Comparison of ENCODE assay signal across 17 cellular contexts in genomic region chr10:78405781-78406180, GRCh38.
"Had no signal": no experiment of that assay in that cellular context is flagged by ENCODE, and none has a peak within 500 bp of the region (broad histone marks: within the 10 kb centered on the region; RNA-seq: fewer than 3 reads in every experiment).

No MANE protein-coding gene starts in this region.

- H3K4me3 Mint-ChIP-seq: activated CD4-positive, alpha-beta memory T cell treated with anti-CD3 and anti-CD28 coated beads, Interleukin-2, amount 10 ng/mL, durations not matched to agents 7 days and 5 days; activated naive CD4-positive, alpha-beta T cell treated with anti-CD3 and anti-CD28 coated beads, Interleukin-2, amount 10 ng/mL, durations not matched to agents 7 days and 5 days; activated naive CD8-positive, alpha-beta T cell treated with anti-CD3 and anti-CD28 coated beads, Interleukin-2, amount 50 U/mL, for 24 hours; activated T-cell treated with anti-CD3 and anti-CD28 coated beads, Interleukin-2, amount 50 U/mL, for 4 hours had no signal

- H3K9me3 Mint-ChIP-seq: activated CD4-positive, alpha-beta memory T cell treated with anti-CD3 and anti-CD28 coated beads, Interleukin-2, amount 10 ng/mL, durations not matched to agents 7 days and 5 days; activated naive CD4-positive, alpha-beta T cell treated with anti-CD3 and anti-CD28 coated beads, Interleukin-2, amount 10 ng/mL, durations not matched to agents 7 days and 5 days; activated naive CD8-positive, alpha-beta T cell treated with anti-CD3 and anti-CD28 coated beads, Interleukin-2, amount 50 U/mL, for 24 hours; activated T-cell treated with anti-CD3 and anti-CD28 coated beads, Interleukin-2, amount 50 U/mL, for 4 hours; memory B cell; stimulated activated naive CD8-positive, alpha-beta T cell treated with anti-CD3 and anti-CD28 coated beads, Interleukin-15, amount 100 ng/mL, for 72 hours had no signal

- ATAC-seq: activated naive CD8-positive, alpha-beta T cell treated with anti-CD3 and anti-CD28 coated beads, Interleukin-2, amount 50 U/mL, for 24 hours; activated T-cell treated with anti-CD3 and anti-CD28 coated beads, Interleukin-2, amount 50 U/mL, for 4 hours; left ventricle myocardium superior; naive thymus-derived CD8-positive, alpha-beta T cell; stimulated activated naive CD8-positive, alpha-beta T cell treated with anti-CD3 and anti-CD28 coated beads, Interleukin-15, amount 100 ng/mL, for 72 hours had no signal

- H3K27ac Mint-ChIP-seq: activated CD4-positive, alpha-beta memory T cell treated with anti-CD3 and anti-CD28 coated beads, Interleukin-2, amount 10 ng/mL, durations not matched to agents 7 days and 5 days; activated naive CD4-positive, alpha-beta T cell treated with anti-CD3 and anti-CD28 coated beads, Interleukin-2, amount 10 ng/mL, durations not matched to agents 7 days and 5 days; activated naive CD8-positive, alpha-beta T cell treated with anti-CD3 and anti-CD28 coated beads, Interleukin-2, amount 50 U/mL, for 24 hours; memory B cell; naive thymus-derived CD8-positive, alpha-beta T cell; progenitor cell of endocrine pancreas; stimulated activated naive CD8-positive, alpha-beta T cell treated with anti-CD3 and anti-CD28 coated beads, Interleukin-15, amount 100 ng/mL, for 72 hours had no signal

- H3K27ac ChIP-seq: SK-N-MC had no signal

- H3K4me3 ChIP-seq: SK-N-MC, skin epidermis had no signal

- DNase-seq: activated CD4-positive, alpha-beta memory T cell treated with anti-CD3 and anti-CD28 coated beads, Interleukin-2, amount 10 ng/mL, durations not matched to agents 7 days and 5 days; activated CD4-positive, alpha-beta T cell treated with anti-CD3 and anti-CD28 coated beads for 48 hours; activated CD4-positive, CD25-positive, alpha-beta regulatory T cell; activated naive CD4-positive, alpha-beta T cell treated with anti-CD3 and anti-CD28 coated beads, Interleukin-2, amount 10 ng/mL, durations not matched to agents 7 days and 5 days; activated naive CD8-positive, alpha-beta T cell treated with anti-CD3 and anti-CD28 coated beads, Interleukin-2, amount 50 U/mL, for 24 hours; activated T-cell treated with anti-CD3 and anti-CD28 coated beads, Interleukin-2, amount 50 U/mL, for 4 hours; cortex of kidney; left ventricle myocardium superior; naive thymus-derived CD8-positive, alpha-beta T cell; stimulated activated CD4-positive, alpha-beta T cell treated with anti-CD3 and anti-CD28 coated beads, Interleukin-15, amount 100 ng/mL, for 24 hours; stimulated activated CD4-positive, alpha-beta T cell treated with anti-CD3 and anti-CD28 coated beads, Interleukin-2, amount 100 ng/mL, for 48 hours; stimulated activated naive CD8-positive, alpha-beta T cell treated with anti-CD3 and anti-CD28 coated beads, Interleukin-15, amount 100 ng/mL, for 72 hours; T-helper 9 cell had no signal

- H3K36me3 Mint-ChIP-seq: activated naive CD4-positive, alpha-beta T cell treated with anti-CD3 and anti-CD28 coated beads, Interleukin-2, amount 10 ng/mL, durations not matched to agents 7 days and 5 days; memory B cell; naive thymus-derived CD8-positive, alpha-beta T cell had no signal
